ENCODE assay signal across 1 cellular context in genomic region chr3:140188285-140188684, GRCh38.
TF ChIP-seq lines count a peak whose summit lies in the region.

No MANE protein-coding gene starts in this region.

TF ChIP-seq in SK-N-SH treated with all-trans-retinoic acid at 6 μM for 48 hours, 23 proteins besides CTCF, POLR2A, EP300 and RAD21 (continued from another document):
- TF ChIP-seq, protein P1, sequence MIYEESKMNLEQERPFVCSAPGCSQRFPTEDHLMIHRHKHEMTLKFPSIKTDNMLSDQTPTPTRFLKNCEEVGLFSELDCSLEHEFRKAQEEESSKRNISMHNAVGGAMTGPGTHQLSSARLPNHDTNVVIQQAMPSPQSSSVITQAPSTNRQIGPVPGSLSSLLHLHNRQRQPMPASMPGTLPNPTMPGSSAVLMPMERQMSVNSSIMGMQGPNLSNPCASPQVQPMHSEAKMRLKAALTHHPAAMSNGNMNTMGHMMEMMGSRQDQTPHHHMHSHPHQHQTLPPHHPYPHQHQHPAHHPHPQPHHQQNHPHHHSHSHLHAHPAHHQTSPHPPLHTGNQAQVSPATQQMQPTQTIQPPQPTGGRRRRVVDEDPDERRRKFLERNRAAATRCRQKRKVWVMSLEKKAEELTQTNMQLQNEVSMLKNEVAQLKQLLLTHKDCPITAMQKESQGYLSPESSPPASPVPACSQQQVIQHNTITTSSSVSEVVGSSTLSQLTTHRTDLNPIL (CRISPR knock-in tag; IDR thresholded peaks at IDR 0.05; ENCODE audit: low read depth), result no peak
- no peak for TF ChIP-seq ZNF565 (CRISPR knock-in tag; conservative IDR thresholded peaks at IDR 0.05; ENCODE audit: low read depth)
TF ChIP-seq in SK-N-SH treated with all-trans-retinoic acid at 6 μM for 48 hours: peak in this region for 0.
